Comparison of ENCODE assay signal across 1 cellular context in genomic region chr18:13568443-13569392, GRCh38.
A peak's percentile ranks its signal among the peaks of the same experiment; 100 is the strongest.
TF ChIP-seq lines count a peak whose summit lies in the region.

No MANE protein-coding gene starts in this region.

TF ChIP-seq in GM12878, 131 proteins besides CTCF, POLR2A, EP300 and RAD21 (continued from another document and continues in another):
- TF ChIP-seq TCF7 (IDR thresholded peaks at IDR 0.05; ENCODE audit: borderline replicate concordance) (0 out of 2 replicates have a peak, but pooled peaks have one; percentile 35), ZNF274 (IDR thresholded peaks at IDR 0.05; ENCODE audit: insufficient read depth, insufficient read length) (no peak), NFYA (IDR thresholded peaks at IDR 0.05; ENCODE audit: borderline replicate concordance, low read depth, low read length) (no peak), ETV6 (conservative IDR thresholded peaks at IDR 0.05 in 1 of 2, IDR thresholded peaks at IDR 0.05 in 1 of 2; ENCODE audit: borderline replicate concordance in 1 of 2, low read depth in 1 of 2) (no peak; a peak in 1 of 4 replicates), CHD1 (IDR thresholded peaks at IDR 0.05; ENCODE audit: low read depth, low read length) (0 out of 2 replicates have a peak, but pooled peaks have one; percentile 30), BCLAF1 (IDR thresholded peaks at IDR 0.05) (no peak), POLR2AphosphoS5 (IDR thresholded peaks at IDR 0.05; ENCODE audit: low read length) (peak; percentile 14; the same call in 1 of the 2 replicates), CEBPB (IDR thresholded peaks at IDR 0.05; ENCODE audit: borderline replicate concordance in 1 of 2, low read depth in 2 of 2, low read length in 2 of 2) (no peak), RCOR1 (conservative IDR thresholded peaks at IDR 0.05; ENCODE audit: low read depth, low read length) (no peak), MYC (IDR thresholded peaks at IDR 0.05; ENCODE audit: insufficient read depth, insufficient read length, insufficient replicate concordance, low read length, severe bottlenecking) (no peak), ZZZ3 (IDR thresholded peaks at IDR 0.05; ENCODE audit: control insufficient read depth, insufficient read length, low read depth) (no peak), BHLHE40 (IDR thresholded peaks at IDR 0.05; ENCODE audit: borderline replicate concordance in 1 of 2, low read depth in 2 of 2, low read length in 1 of 2) (peak; percentile 68 to 80), CUX1 (IDR thresholded peaks at IDR 0.05; ENCODE audit: insufficient replicate concordance, low read depth, low read length) (peak; percentile 88), ZNF24 (IDR thresholded peaks at IDR 0.05) (no peak), ATF3 (IDR thresholded peaks at IDR 0.05; ENCODE audit: borderline replicate concordance, extremely low read depth, low read depth, low read length) (no peak), MEF2A (IDR thresholded peaks at IDR 0.05; ENCODE audit: insufficient read depth, low read depth, low read length) (0 out of 2 replicates have a peak, but pooled peaks have one; percentile 53), CHD2 (IDR thresholded peaks at IDR 0.05; ENCODE audit: borderline replicate concordance, low read depth, low read length) (peak; percentile 46; the same call in 1 of the 2 replicates), SMARCA5 (IDR thresholded peaks at IDR 0.05) (peak; percentile 74; the same call in 1 of the 2 replicates), RAD51 (IDR thresholded peaks at IDR 0.05) (peak; percentile 80), ATF2 (IDR thresholded peaks at IDR 0.05; ENCODE audit: low read length) (peak; percentile 98), IRF3 (IDR thresholded peaks at IDR 0.05) (no peak), PAX8 (IDR thresholded peaks at IDR 0.05) (no peak), ZBTB11 (CRISPR knock-in tag; IDR thresholded peaks at IDR 0.05) (no peak), TCF12 (IDR thresholded peaks at IDR 0.05; ENCODE audit: low read depth, low read length) (peak; percentile 78), WRNIP1 (IDR thresholded peaks at IDR 0.05; ENCODE audit: borderline replicate concordance, low read depth, low read length) (no peak), CHD4 (IDR thresholded peaks at IDR 0.05) (no peak), LARP7 (IDR thresholded peaks at IDR 0.05) (no peak), BMI1 (IDR thresholded peaks at IDR 0.05; ENCODE audit: borderline replicate concordance) (no peak; the same call in 1 of the 2 replicates), HCFC1 (IDR thresholded peaks at IDR 0.05; ENCODE audit: low read length) (no peak), STAT1 (conservative IDR thresholded peaks at IDR 0.05) (no peak), IKZF2 (IDR thresholded peaks at IDR 0.05) (peak; percentile 83 to 85), NR2F1 (conservative IDR thresholded peaks at IDR 0.05) (peak; percentile 98), NRF1 (conservative IDR thresholded peaks at IDR 0.05; ENCODE audit: low read depth, low read length) (no peak), ZNF207 (IDR thresholded peaks at IDR 0.05; ENCODE audit: borderline replicate concordance) (no peak), KLF5 (IDR thresholded peaks at IDR 0.05; ENCODE audit: partially characterized antibody) (no peak)
- TF ChIP-seq, protein P1, sequence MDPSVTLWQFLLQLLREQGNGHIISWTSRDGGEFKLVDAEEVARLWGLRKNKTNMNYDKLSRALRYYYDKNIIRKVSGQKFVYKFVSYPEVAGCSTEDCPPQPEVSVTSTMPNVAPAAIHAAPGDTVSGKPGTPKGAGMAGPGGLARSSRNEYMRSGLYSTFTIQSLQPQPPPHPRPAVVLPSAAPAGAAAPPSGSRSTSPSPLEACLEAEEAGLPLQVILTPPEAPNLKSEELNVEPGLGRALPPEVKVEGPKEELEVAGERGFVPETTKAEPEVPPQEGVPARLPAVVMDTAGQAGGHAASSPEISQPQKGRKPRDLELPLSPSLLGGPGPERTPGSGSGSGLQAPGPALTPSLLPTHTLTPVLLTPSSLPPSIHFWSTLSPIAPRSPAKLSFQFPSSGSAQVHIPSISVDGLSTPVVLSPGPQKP (IDR thresholded peaks at IDR 0.05; ENCODE audit: low read depth, low read length): 0 out of 2 replicates have a peak, but pooled peaks have one; percentile 6
- TF ChIP-seq, protein P2, sequence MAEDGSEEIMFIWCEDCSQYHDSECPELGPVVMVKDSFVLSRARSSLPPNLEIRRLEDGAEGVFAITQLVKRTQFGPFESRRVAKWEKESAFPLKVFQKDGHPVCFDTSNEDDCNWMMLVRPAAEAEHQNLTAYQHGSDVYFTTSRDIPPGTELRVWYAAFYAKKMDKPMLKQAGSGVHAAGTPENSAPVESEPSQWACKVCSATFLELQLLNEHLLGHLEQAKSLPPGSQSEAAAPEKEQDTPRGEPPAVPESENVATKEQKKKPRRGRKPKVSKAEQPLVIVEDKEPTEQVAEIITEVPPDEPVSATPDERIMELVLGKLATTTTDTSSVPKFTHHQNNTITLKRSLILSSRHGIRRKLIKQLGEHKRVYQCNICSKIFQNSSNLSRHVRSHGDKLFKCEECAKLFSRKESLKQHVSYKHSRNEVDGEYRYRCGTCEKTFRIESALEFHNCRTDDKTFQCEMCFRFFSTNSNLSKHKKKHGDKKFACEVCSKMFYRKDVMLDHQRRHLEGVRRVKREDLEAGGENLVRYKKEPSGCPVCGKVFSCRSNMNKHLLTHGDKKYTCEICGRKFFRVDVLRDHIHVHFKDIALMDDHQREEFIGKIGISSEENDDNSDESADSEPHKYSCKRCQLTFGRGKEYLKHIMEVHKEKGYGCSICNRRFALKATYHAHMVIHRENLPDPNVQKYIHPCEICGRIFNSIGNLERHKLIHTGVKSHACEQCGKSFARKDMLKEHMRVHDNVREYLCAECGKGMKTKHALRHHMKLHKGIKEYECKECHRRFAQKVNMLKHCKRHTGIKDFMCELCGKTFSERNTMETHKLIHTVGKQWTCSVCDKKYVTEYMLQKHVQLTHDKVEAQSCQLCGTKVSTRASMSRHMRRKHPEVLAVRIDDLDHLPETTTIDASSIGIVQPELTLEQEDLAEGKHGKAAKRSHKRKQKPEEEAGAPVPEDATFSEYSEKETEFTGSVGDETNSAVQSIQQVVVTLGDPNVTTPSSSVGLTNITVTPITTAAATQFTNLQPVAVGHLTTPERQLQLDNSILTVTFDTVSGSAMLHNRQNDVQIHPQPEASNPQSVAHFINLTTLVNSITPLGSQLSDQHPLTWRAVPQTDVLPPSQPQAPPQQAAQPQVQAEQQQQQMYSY (CRISPR knock-in tag; IDR thresholded peaks at IDR 0.05): peak; percentile 70; the same call in 1 of the 2 replicates
- TF ChIP-seq, protein P3, sequence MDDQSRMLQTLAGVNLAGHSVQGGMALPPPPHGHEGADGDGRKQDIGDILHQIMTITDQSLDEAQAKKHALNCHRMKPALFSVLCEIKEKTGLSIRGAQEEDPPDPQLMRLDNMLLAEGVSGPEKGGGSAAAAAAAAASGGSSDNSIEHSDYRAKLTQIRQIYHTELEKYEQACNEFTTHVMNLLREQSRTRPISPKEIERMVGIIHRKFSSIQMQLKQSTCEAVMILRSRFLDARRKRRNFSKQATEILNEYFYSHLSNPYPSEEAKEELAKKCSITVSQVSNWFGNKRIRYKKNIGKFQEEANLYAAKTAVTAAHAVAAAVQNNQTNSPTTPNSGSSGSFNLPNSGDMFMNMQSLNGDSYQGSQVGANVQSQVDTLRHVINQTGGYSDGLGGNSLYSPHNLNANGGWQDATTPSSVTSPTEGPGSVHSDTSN (IDR thresholded peaks at IDR 0.05; ENCODE audit: insufficient replicate concordance, low read depth, low read length): no peak
